ENCODE assay signal across 30 cellular contexts in the genomic region with DNA sequence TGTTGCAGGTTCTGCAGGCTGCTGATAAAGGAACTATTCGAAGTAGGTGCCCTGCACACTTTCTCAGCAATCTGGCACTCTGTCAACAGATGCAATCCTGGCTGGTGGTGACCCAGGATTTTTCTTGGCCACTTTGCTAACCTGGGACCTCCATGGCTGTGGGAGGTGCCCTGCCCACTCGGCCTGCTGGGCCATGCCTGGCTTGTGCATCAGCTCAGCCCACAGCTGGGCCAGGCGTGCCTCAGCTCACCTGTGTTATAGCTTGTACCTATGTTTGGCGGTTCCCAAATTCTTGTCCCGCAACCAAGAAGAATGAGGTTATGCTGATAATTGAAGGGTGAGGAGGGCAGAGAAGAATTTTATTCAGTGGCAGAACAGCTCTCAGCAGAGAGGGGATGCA.
"Had no signal": no experiment of that assay in that cellular context is flagged by ENCODE, and none has a peak within 500 bp of the region (broad histone marks: within the 10 kb centered on the region; RNA-seq: fewer than 3 reads in every experiment).

No MANE protein-coding gene starts in this region.

- ATAC-seq: left colon; left lung; mucosa of descending colon; naive thymus-derived CD4-positive, alpha-beta T cell; natural killer cell treated with Interleukin-12 subunit alpha and Interleukin-12 subunit beta and Interleukin-15 and Interleukin-18, amount 100 ng/mL, for 72 hours; pancreas; right cardiac atrium; sciatic nerve; stimulated activated naive B cell treated with anti-CD40 and anti-IgM and Interleukin-4, amounts not matched to agents 10 μg/mL and 1 μg/mL and 100 μg/mL, for 72 hours; stimulated activated naive CD8-positive, alpha-beta T cell treated with anti-CD3 and anti-CD28 coated beads, Interleukin-15, Interleukin-2, amounts not matched to agents 100 U/mL and 50 U/mL, for 24 hours had no signal

- H3K9me3 ChIP-seq: pancreas, prostate gland, testis, thyroid gland, transverse colon, vagina had no signal

- H3K4me1 ChIP-seq: left lung, pancreas, prostate gland, stomach, testis, thyroid gland, transverse colon, upper lobe of left lung, vagina had no signal

- DNase-seq: immature natural killer cell; kidney; left colon; left lung; mesendoderm; midbrain; mucosa of descending colon; naive thymus-derived CD4-positive, alpha-beta T cell; nucleus accumbens; pancreas; posterior cingulate gyrus; retina; right cardiac atrium; stimulated activated CD4-positive, alpha-beta T cell treated with anti-CD3 and anti-CD28 coated beads, Interleukin-12 subunit alpha, Interleukin-12 subunit beta, amount 100 ng/mL, for 4 hours; stimulated activated CD4-positive, alpha-beta T cell treated with anti-CD3 and anti-CD28 coated beads, Interleukin-15, amount 100 ng/mL, for 24 hours; stimulated activated CD4-positive, alpha-beta T cell treated with anti-CD3 and anti-CD28 coated beads, Interleukin-2, amount 100 ng/mL, for 24 hours; stimulated activated CD4-positive, alpha-beta T cell treated with anti-CD3 and anti-CD28 coated beads, Interleukin-4, amount 100 ng/mL, for 1 hour; stimulated activated naive B cell treated with anti-CD40 and anti-IgM and Interleukin-4, amounts not matched to agents 10 μg/mL and 1 μg/mL and 100 μg/mL, for 72 hours; stimulated activated naive CD8-positive, alpha-beta T cell treated with anti-CD3 and anti-CD28 coated beads, Interleukin-15, Interleukin-2, amounts not matched to agents 100 U/mL and 50 U/mL, for 24 hours; stomach; testis; thyroid gland; transverse colon had no signal

- H3K27ac ChIP-seq: left lung, pancreas, prostate gland, skin epidermis, stomach, testis, thyroid gland, transverse colon, upper lobe of left lung, vagina had no signal

- H3K4me3 ChIP-seq: left lung, lung, mucosa of descending colon, pancreas, prostate gland, skin epidermis, stomach, testis, thyroid gland, transverse colon, upper lobe of left lung, vagina had no signal

- H3K27ac Mint-ChIP-seq: immature natural killer cell; naive thymus-derived CD4-positive, alpha-beta T cell; natural killer cell treated with Interleukin-12 subunit alpha and Interleukin-12 subunit beta and Interleukin-15 and Interleukin-18, amount 100 ng/mL, for 72 hours; stimulated activated naive B cell treated with anti-CD40 and anti-IgM and Interleukin-4, amounts not matched to agents 10 μg/mL and 1 μg/mL and 100 μg/mL, for 72 hours had no signal

- H3K36me3 ChIP-seq: left lung, pancreas, prostate gland, stomach, thyroid gland, transverse colon, upper lobe of left lung, vagina had no signal

- H3K4me3 Mint-ChIP-seq: immature natural killer cell; naive thymus-derived CD4-positive, alpha-beta T cell; natural killer cell treated with Interleukin-12 subunit alpha and Interleukin-12 subunit beta and Interleukin-15 and Interleukin-18, amount 100 ng/mL, for 72 hours; stimulated activated naive B cell treated with anti-CD40 and anti-IgM and Interleukin-4, amounts not matched to agents 10 μg/mL and 1 μg/mL and 100 μg/mL, for 72 hours had no signal

- H3K27me3 Mint-ChIP-seq: natural killer cell treated with Interleukin-12 subunit alpha and Interleukin-12 subunit beta and Interleukin-15 and Interleukin-18, amount 100 ng/mL, for 72 hours; stimulated activated naive B cell treated with anti-CD40 and anti-IgM and Interleukin-4, amounts not matched to agents 10 μg/mL and 1 μg/mL and 100 μg/mL, for 72 hours had no signal

- H3K36me3 Mint-ChIP-seq: immature natural killer cell; natural killer cell treated with Interleukin-12 subunit alpha and Interleukin-12 subunit beta and Interleukin-15 and Interleukin-18, amount 100 ng/mL, for 72 hours; stimulated activated naive B cell treated with anti-CD40 and anti-IgM and Interleukin-4, amounts not matched to agents 10 μg/mL and 1 μg/mL and 100 μg/mL, for 72 hours had no signal

- H3K4me1 Mint-ChIP-seq: immature natural killer cell; naive thymus-derived CD4-positive, alpha-beta T cell; stimulated activated naive B cell treated with anti-CD40 and anti-IgM and Interleukin-4, amounts not matched to agents 10 μg/mL and 1 μg/mL and 100 μg/mL, for 72 hours had no signal

- H3K9me3 Mint-ChIP-seq: immature natural killer cell; natural killer cell treated with Interleukin-12 subunit alpha and Interleukin-12 subunit beta and Interleukin-15 and Interleukin-18, amount 100 ng/mL, for 72 hours had no signal

- H3K27me3 ChIP-seq: left lung, pancreas, stomach, testis, thyroid gland, transverse colon, upper lobe of left lung, vagina had no signal
